In genomic region chr3:112531358-112531781, GRCh38 we compare ENCODE assay signal across 8 cellular contexts. TPM values are rescaled to one million over a fixed set of nuclear protein-coding genes. Genes with fewer than 3 reads are reported as not detected.
DNase-seq lines count a peak whose midpoint lies in the region; ATAC-seq and TF ChIP-seq lines count a peak whose summit lies in the region.

No MANE protein-coding gene starts in this region.

- H3K4me1 ChIP-seq in heart right ventricle, result no peaks in the 10 kb centered on the region

- H3K36me3 ChIP-seq in heart right ventricle (peaks cover 0 to 96% (median 27%) of the 10 kb centered on the region in 9 donors), WERI-Rb-1 (peaks cover 17% of the 10 kb centered on the region)

- no peak overlapping the region for H3K4me3 ChIP-seq in heart right ventricle
- no peak overlapping the region for H3K4me3 ChIP-seq in WERI-Rb-1 (ENCODE audit: low read depth, low read length)

- no peaks in the 10 kb centered on the region for H3K9me3 ChIP-seq in heart right ventricle
- no peaks in the 10 kb centered on the region for H3K9me3 ChIP-seq in WERI-Rb-1 (ENCODE audit: severe bottlenecking)

- intact Hi-C loops in heart right ventricle (cut with DNase I) (loop anchor here in 5 of 10 donors (2.0 to 10.0 kb wide), 5 partner anchors 239 to 419 kb away; partner anchors contain the start of gene SLC9C1 (in 2 of the 5)), Right ventricle myocardium inferior (cut with DNase I) (loop anchor here (5.0 kb wide), 1 partner anchor 239 kb away; the partner anchor contains the start of gene SLC9C1)

- WGBS in heart right ventricle, 2 donors, result 2 to 3% methylated on average over 1 of the region's 1 CpG

- H3K27me3 ChIP-seq in heart right ventricle (no peaks in the 10 kb centered on the region), WERI-Rb-1 (ENCODE audit: insufficient read depth, low read depth, severe bottlenecking) (no peaks in the 10 kb centered on the region)

- DNase-seq in heart right ventricle (no peak), Right ventricle myocardium inferior (ENCODE audit: missing footprints) (no peak), OCI-M1 (lab: John Stamatoyannopoulos, UW) (peak; percentile 53), epidermal melanocyte (ENCODE audit: insufficient read length, low spot score) (peak; percentile 30), pons (ENCODE audit: low spot score) (peak; percentile 45), WERI-Rb-1 (no peak)
- DNase-seq in stimulated activated naive CD8-positive, alpha-beta T cell treated with anti-CD3 and anti-CD28 coated beads, Interleukin-15, Interleukin-2, amounts not matched to agents 100 U/mL and 50 U/mL, for 24 hours, result no peak

- ATAC-seq in heart right ventricle, result no peak
- no peak for ATAC-seq in Right ventricle myocardium inferior
- ATAC-seq in stimulated activated naive CD8-positive, alpha-beta T cell treated with anti-CD3 and anti-CD28 coated beads, Interleukin-15, Interleukin-2, amounts not matched to agents 100 U/mL and 50 U/mL, for 24 hours, result no peak
- ATAC-seq in HG02798 (IDR thresholded peaks at IDR 0.05; ENCODE audit: poor library complexity, unreplicated experiment), result no peak

- H3K27ac ChIP-seq in heart right ventricle (no peak overlapping the region), WERI-Rb-1 (no peak overlapping the region)

- TF ChIP-seq CTCF in heart right ventricle (IDR thresholded peaks at IDR 0.05) (peak in 8 of 9 donors; percentile 21 to 73 (median 60)), WERI-Rb-1 (IDR thresholded peaks at IDR 0.05; ENCODE audit: low read depth, low read length) (no peak)

RNA-seq across cellular contexts. Expression of gene ATG3, which starts 30.4 kb away (rescaled TPM):
- total RNA-seq in heart right ventricle (10 to 100 TPM; 38.2 to 52.2 (median 42.8) TPM), Right ventricle myocardium inferior (38.2 TPM)
- polyA plus RNA-seq in heart right ventricle, result 10 to 100 TPM; 14.0 to 64.3 TPM

RNA-seq across cellular contexts. Expression of gene SLC35A5, which starts 30.5 kb away (rescaled TPM):
- 10 to 100 TPM; 12.0 to 25.7 (median 15.1) TPM for total RNA-seq in heart right ventricle
- 1 to 10 TPM; 6.1 to 9.2 TPM for polyA plus RNA-seq in heart right ventricle
- total RNA-seq in Right ventricle myocardium inferior, result 14.6 TPM

RNA-seq across cellular contexts. Expression of gene BTLA, which starts 32.1 kb away (rescaled TPM):
- under 1 TPM in 4 of 10 donors, not detected in 6; 0.07 to 0.97 (median 0.18) TPM for total RNA-seq in heart right ventricle
- under 1 TPM in 1 of 2 donors, not detected in 1; 0.03 TPM for polyA plus RNA-seq in heart right ventricle
- 0.14 TPM for total RNA-seq in Right ventricle myocardium inferior

Comparison
In these comparisons a context has a peak if more than half of its experiments do, and no peak if none do; other contexts are left out.
1. DNase-seq: peak in OCI-M1 (single experiment), epidermal melanocyte (single experiment) and pons (single experiment); none in heart right ventricle (0 of 2), Right ventricle myocardium inferior (single experiment), WERI-Rb-1 (single experiment) and stimulated activated naive CD8-positive, alpha-beta T cell treated with anti-CD3 and anti-CD28 coated beads, Interleukin-15, Interleukin-2, amounts not matched to agents 100 U/mL and 50 U/mL, for 24 hours (single experiment).